Comparison of ENCODE assay signal across 12 cellular contexts in genomic region chr10:25047902-25048301, GRCh38. TPM values are rescaled to one million over a fixed set of nuclear protein-coding genes. Genes with fewer than 3 reads are reported as not detected.
DNase-seq lines count a peak whose midpoint lies in the region; ATAC-seq and TF ChIP-seq lines count a peak whose summit lies in the region.
"Had no signal": no experiment of that assay in that cellular context is flagged by ENCODE, and none has a peak within 500 bp of the region (broad histone marks: within the 10 kb centered on the region; RNA-seq: fewer than 3 reads in every experiment).

No MANE protein-coding gene starts in this region.

- H3K4me3 Mint-ChIP-seq in activated T-helper 17 cell treated with anti-CD3 and anti-CD28 coated beads, Interleukin-2, amount 50 U/mL, for 72 hours = no peak overlapping the region
- H3K4me3 Mint-ChIP-seq: H9 had no signal

- H3K27ac Mint-ChIP-seq in activated T-helper 17 cell treated with anti-CD3 and anti-CD28 coated beads, Interleukin-2, amount 50 U/mL, for 72 hours = no peak overlapping the region
- H3K27ac Mint-ChIP-seq: H9 had no signal

- H3K79me2 ChIP-seq in osteoblast (ENCODE audit: insufficient read depth, low read length) = no peaks in the 10 kb centered on the region

- ATAC-seq in activated T-helper 17 cell treated with anti-CD3 and anti-CD28 coated beads, Interleukin-2, amount 50 U/mL, for 72 hours (replicated peaks) = no peak
- ATAC-seq in HG03460 (IDR thresholded peaks at IDR 0.05; ENCODE audit: unreplicated experiment) = no peak

- peaks cover 15% of the 10 kb centered on the region for H3K4me1 ChIP-seq in osteoblast (ENCODE audit: insufficient read depth, low read length)

- H3K27ac ChIP-seq in RWPE1 = no peak overlapping the region
- no peak overlapping the region for H3K27ac ChIP-seq in osteoblast (ENCODE audit: low read depth, low read length)
- H3K27ac ChIP-seq: neutrophil had no signal

- H2AFZ ChIP-seq in osteoblast (ENCODE audit: low read length) = no peak overlapping the region

- no peaks in the 10 kb centered on the region for H3K9me3 ChIP-seq in osteoblast (ENCODE audit: low read depth, low read length)
- H3K9me3 ChIP-seq: neutrophil had no signal

- POLR2A ChIA-PET in RWPE1 (lab: Yijun Ruan, JAX; ENCODE audit: low non-redundant PET) = no interaction called here

- H4K20me1 ChIP-seq in osteoblast (ENCODE audit: insufficient read depth, low read length) = no peaks in the 10 kb centered on the region

- no peaks in the 10 kb centered on the region for H3K4me1 Mint-ChIP-seq in activated T-helper 17 cell treated with anti-CD3 and anti-CD28 coated beads, Interleukin-2, amount 50 U/mL, for 72 hours
- H3K4me1 Mint-ChIP-seq: H9 had no signal

- peaks cover 12% of the 10 kb centered on the region for H3K27me3 ChIP-seq in osteoblast (ENCODE audit: insufficient read depth, low read length)
- H3K27me3 ChIP-seq: neutrophil had no signal

- H3K27me3 Mint-ChIP-seq in activated T-helper 17 cell treated with anti-CD3 and anti-CD28 coated beads, Interleukin-2, amount 50 U/mL, for 72 hours = peaks cover 33% of the 10 kb centered on the region

- no peak for TF ChIP-seq POLR2A in erythroblast (IDR thresholded peaks at IDR 0.05; ENCODE audit: low read length)

- no peaks in the 10 kb centered on the region for H3K36me3 ChIP-seq in osteoblast (ENCODE audit: insufficient read depth, low read length)
- H3K36me3 ChIP-seq: neutrophil had no signal

- DNase-seq in GM04503 (ENCODE audit: low read depth) (peak; percentile 26), RWPE1 (ENCODE audit: low spot score) (peak; percentile 23), choroid plexus epithelial cell (ENCODE audit: low read depth) (peak; percentile 81), osteoblast (ENCODE audit: insufficient read length, low spot score, missing footprints) (no peak), T-helper 9 cell (no peak), erythroblast (lab: John Stamatoyannopoulos, UW) (no peak)
- DNase-seq: activated CD4-positive, alpha-beta T cell treated with anti-CD3 and anti-CD28 coated beads, Interleukin-2, amount 50 U/mL, for 1 hour; H9 had no signal

- H3K9me3 Mint-ChIP-seq in activated T-helper 17 cell treated with anti-CD3 and anti-CD28 coated beads, Interleukin-2, amount 50 U/mL, for 72 hours = no peaks in the 10 kb centered on the region

- peak overlapping the region; percentile 12 for H3K4me2 ChIP-seq in osteoblast (ENCODE audit: insufficient read depth, low read length)

- no peaks in the 10 kb centered on the region for H3K36me3 Mint-ChIP-seq in activated T-helper 17 cell treated with anti-CD3 and anti-CD28 coated beads, Interleukin-2, amount 50 U/mL, for 72 hours (ENCODE audit: low read depth)

- CTCF ChIA-PET in RWPE1 (lab: Yijun Ruan, JAX) = no interaction called here

- H3K4me3 ChIP-seq in choroid plexus epithelial cell (ENCODE audit: low read depth, low read length) (no peak overlapping the region), osteoblast (ENCODE audit: insufficient read depth, low read length) (no peak overlapping the region)
- H3K4me3 ChIP-seq: lung had no signal

- no peak for TF ChIP-seq CTCF in RWPE1 (conservative IDR thresholded peaks at IDR 0.05; ENCODE audit: low read depth)
- TF ChIP-seq CTCF in choroid plexus epithelial cell (conservative IDR thresholded peaks at IDR 0.05; ENCODE audit: low read depth, low read length) = no peak
- no peak for TF ChIP-seq CTCF in osteoblast (IDR thresholded peaks at IDR 0.05; ENCODE audit: extremely low read depth, low read depth, low read length)

RNA-seq across cellular contexts. Expression of gene THNSL1, which starts 31.5 kb away (rescaled TPM):
- total RNA-seq in osteoblast = 2.9 and 3.2 TPM in 2 replicates
- 1 to 10 TPM; 4.7 to 5.1 TPM for total RNA-seq in activated T-helper 17 cell treated with anti-CD3 and anti-CD28 coated beads, Interleukin-2, amount 50 U/mL, for 72 hours

RNA-seq across cellular contexts. Expression of gene ENKUR, which starts 31.9 kb away (rescaled TPM):
- 0.59 TPM in 1 of 2 replicates, not detected in the other for total RNA-seq in osteoblast
- under 1 TPM in 1 of 2 donors, not detected in 1; 0.45 TPM for total RNA-seq in activated T-helper 17 cell treated with anti-CD3 and anti-CD28 coated beads, Interleukin-2, amount 50 U/mL, for 72 hours
- total RNA-seq: H9 had no signal

Comparison
In these comparisons a context has a peak if more than half of its experiments do, and no peak if none do; other contexts are left out.
1. DNase-seq: peak in GM04503 (single experiment), RWPE1 (single experiment) and choroid plexus epithelial cell (single experiment); none in osteoblast (single experiment), T-helper 9 cell (single experiment) and erythroblast (0 of 2).